In genomic region chr3:102125197-102125993, GRCh38 we compare ENCODE assay signal across 28 cellular contexts.
A peak's percentile ranks its signal among the peaks of the same experiment; 100 is the strongest.
DNase-seq lines count a peak whose midpoint lies in the region; ATAC-seq and TF ChIP-seq lines count a peak whose summit lies in the region.
"Had no signal": no experiment of that assay in that cellular context is flagged by ENCODE, and none has a peak within 500 bp of the region (broad histone marks: within the 10 kb centered on the region; RNA-seq: fewer than 3 reads in every experiment).

No MANE protein-coding gene starts in this region.

- H3K27me3 ChIP-seq in right atrium auricular region = no peaks in the 10 kb centered on the region
- no peaks in the 10 kb centered on the region for H3K27me3 ChIP-seq in suprapubic skin
- H3K27me3 ChIP-seq: gastrocnemius medialis, MG63, neutrophil, spleen, testis had no signal

- H3K4me3 ChIP-seq in choroid plexus epithelial cell (ENCODE audit: low read depth, low read length) (no peak overlapping the region), right atrium auricular region (no peak overlapping the region), suprapubic skin (no peak overlapping the region)
- H3K4me3 ChIP-seq: gastrocnemius medialis, MG63, psoas muscle, spleen, testis had no signal

- DNase-seq in LoVo (ENCODE audit: low spot score) = peak; percentile 43
- DNase-seq in choroid plexus epithelial cell (ENCODE audit: low read depth) = peak; percentile 9
- no peak for DNase-seq in right atrium auricular region (ENCODE audit: low spot score)
- DNase-seq in suprapubic skin (ENCODE audit: low spot score in 2 of 2) = no peak
- no peak for DNase-seq in KG1 (lab: John Stamatoyannopoulos, UW)
- DNase-seq in NCI-H2107 (lab: John Stamatoyannopoulos, UW) = no peak
- DNase-seq: activated CD4-positive, alpha-beta T cell treated with anti-CD3 and anti-CD28 coated beads, Interleukin-2, amount 50 U/mL, for 4 hours; activated CD4-positive, CD25-positive, alpha-beta regulatory T cell; activated CD8-positive, alpha-beta memory T cell treated with anti-CD3 and anti-CD28 coated beads, Interleukin-2, amount 50 U/mL, for 48 hours; effector CD4-positive, alpha-beta T cell; EL; gastrocnemius medialis; islet precursor cell; MG63; NCI-H1417; NCI-H2081; psoas muscle; SHP77; spleen; stimulated activated CD4-positive, alpha-beta T cell treated with anti-CD3 and anti-CD28 coated beads, Interleukin-4, amount 100 ng/mL, for 1 hour; SW 1271; T1000; testis had no signal

- peaks cover 0 to 26% of the 10 kb centered on the region in 2 donors for H3K9me3 ChIP-seq in right atrium auricular region
- no peaks in the 10 kb centered on the region for H3K9me3 ChIP-seq in suprapubic skin
- H3K9me3 ChIP-seq: neutrophil, testis had no signal

- H3K27ac ChIP-seq in right atrium auricular region (peak overlapping the region; percentile 39 to 54), suprapubic skin (peak overlapping the region; percentile 70)
- H3K27ac ChIP-seq: C4-2B, neutrophil, psoas muscle, testis had no signal

- no peaks in the 10 kb centered on the region for H3K36me3 ChIP-seq in right atrium auricular region
- H3K36me3 ChIP-seq in suprapubic skin = no peaks in the 10 kb centered on the region
- H3K36me3 ChIP-seq: gastrocnemius medialis, MG63, neutrophil, spleen had no signal

- H3K4me1 ChIP-seq in right atrium auricular region (peaks cover 0 to 7% of the 10 kb centered on the region in 2 donors), suprapubic skin (peaks cover 35% of the 10 kb centered on the region)
- H3K4me1 ChIP-seq: testis had no signal

- no peak for TF ChIP-seq EP300 in suprapubic skin (IDR thresholded peaks at IDR 0.05)

- TF ChIP-seq CTCF in choroid plexus epithelial cell (conservative IDR thresholded peaks at IDR 0.05; ENCODE audit: low read depth, low read length) (no peak), right atrium auricular region (IDR thresholded peaks at IDR 0.05) (no peak), suprapubic skin (IDR thresholded peaks at IDR 0.05) (no peak)

- no peak for ATAC-seq in HG03039 (IDR thresholded peaks at IDR 0.05; ENCODE audit: unreplicated experiment)
- ATAC-seq: activated T-helper 17 cell treated with anti-CD3 and anti-CD28 coated beads, Interleukin-2, amount 50 U/mL, for 72 hours; gastrocnemius medialis; psoas muscle; stimulated activated memory B cell treated with anti-CD40 and anti-IgM and Interleukin-4, amounts not matched to agents 10 μg/mL and 1 μg/mL and 100 μg/mL, for 72 hours had no signal

- no peak for TF ChIP-seq POLR2A in suprapubic skin (IDR thresholded peaks at IDR 0.05)

- 66% methylated on average over 5 of the region's 5 CpGs for WGBS in suprapubic skin

Comparison
In these comparisons a context has a peak if more than half of its experiments do, and no peak if none do; other contexts are left out.
1. DNase-seq: peak in LoVo (single experiment) and choroid plexus epithelial cell (single experiment); none in right atrium auricular region (single experiment), suprapubic skin (0 of 2), KG1 (single experiment) and NCI-H2107 (single experiment).